17 cellular contexts compared by ENCODE assay signal in the genomic region with DNA sequence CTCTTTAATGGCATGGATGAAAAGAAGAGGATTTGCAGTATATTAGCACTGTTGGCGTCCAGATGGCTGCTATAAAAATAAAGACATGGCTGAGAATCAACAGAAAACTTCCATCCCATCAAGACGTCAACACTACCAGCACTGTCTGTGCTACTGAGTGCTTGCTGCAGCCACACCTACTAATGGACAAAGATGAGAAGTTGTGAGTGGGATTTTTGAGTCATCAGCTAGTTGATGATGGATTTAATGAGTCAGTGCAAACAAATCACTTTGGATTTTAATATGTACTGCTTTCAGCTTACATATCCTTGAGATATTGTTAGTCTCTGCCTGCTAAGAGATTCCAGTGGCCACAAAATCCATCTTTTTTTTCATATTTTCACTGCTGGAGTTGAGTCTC.
A peak's percentile ranks its signal among the peaks of the same experiment; 100 is the strongest.
DNase-seq lines count a peak whose midpoint lies in the region; ATAC-seq and TF ChIP-seq lines count a peak whose summit lies in the region.
"Had no signal": no experiment of that assay in that cellular context is flagged by ENCODE, and none has a peak within 500 bp of the region (broad histone marks: within the 10 kb centered on the region; RNA-seq: fewer than 3 reads in every experiment).

No MANE protein-coding gene starts in this region.

- TF ChIP-seq CTCF in heart left ventricle (IDR thresholded peaks at IDR 0.05) (no peak), right atrium auricular region (IDR thresholded peaks at IDR 0.05) (no peak), astrocyte of the spinal cord (IDR thresholded peaks at IDR 0.05; ENCODE audit: low read depth, low read length) (no peak), hepatocyte (IDR thresholded peaks at IDR 0.05; ENCODE audit: poor library complexity) (no peak), ovary (IDR thresholded peaks at IDR 0.05) (no peak)

- intact Hi-C loops in heart left ventricle (cut with DNase I) = loop anchor here in 3 of 10 donors (5.0 to 10.0 kb wide), 2 partner anchors 240 to 852 kb away; a partner anchor contains a TSS
- intact Hi-C loops in ovary (cut with DNase I) = no loop called here

- no peak overlapping the region for H2AFZ ChIP-seq in hepatocyte

- H3K4me2 ChIP-seq in hepatocyte = no peak overlapping the region

- no peaks in the 10 kb centered on the region for H3K9me3 ChIP-seq in heart left ventricle
- H3K9me3 ChIP-seq in right atrium auricular region = no peaks in the 10 kb centered on the region
- no peaks in the 10 kb centered on the region for H3K9me3 ChIP-seq in hepatocyte (ENCODE audit: low read depth)
- H3K9me3 ChIP-seq in ovary = no peaks in the 10 kb centered on the region
- H3K9me3 ChIP-seq: gastrocnemius medialis, lower lobe of right lung had no signal

- in situ Hi-C loops in astrocyte of the spinal cord (cut with HindIII; ENCODE audit: low sequenced_read_pairs) = no loop called here

- H3K79me2 ChIP-seq in hepatocyte = no peaks in the 10 kb centered on the region

- no peaks in the 10 kb centered on the region for H4K20me1 ChIP-seq in hepatocyte (ENCODE audit: insufficient read depth, poor library complexity, severe bottlenecking)

- H3K4me3 ChIP-seq in heart left ventricle (no peak overlapping the region), right atrium auricular region (no peak overlapping the region), astrocyte of the spinal cord (ENCODE audit: low read depth, low read length) (no peak overlapping the region), hepatocyte (no peak overlapping the region), ovary (no peak overlapping the region)
- H3K4me3 ChIP-seq: cardiac muscle cell, gastrocnemius medialis, lower lobe of right lung had no signal

- H3K27ac ChIP-seq in heart left ventricle (peak overlapping the region in 2 of 12 donors; percentile 23 to 60), right atrium auricular region (peak overlapping the region in 1 of 2 donors; percentile 37), hepatocyte (no peak overlapping the region), ovary (no peak overlapping the region)
- H3K27ac ChIP-seq: cardiac muscle cell, gastrocnemius medialis, lower lobe of right lung had no signal

- no peaks in the 10 kb centered on the region for H3K36me3 ChIP-seq in heart left ventricle
- H3K36me3 ChIP-seq in right atrium auricular region = no peaks in the 10 kb centered on the region
- no peaks in the 10 kb centered on the region for H3K36me3 ChIP-seq in hepatocyte (replicated peaks; ENCODE audit: insufficient read depth, low read depth)
- H3K36me3 ChIP-seq in ovary = no peaks in the 10 kb centered on the region
- H3K36me3 ChIP-seq: cardiac muscle cell, gastrocnemius medialis, lower lobe of right lung had no signal

- WGBS in heart left ventricle, 4 donors = 65 to 88% (median 77%) methylated on average over 2 of the region's 2 CpGs
- WGBS in hepatocyte (ENCODE audit: low lambda C conversion rate, missing lambda C conversion rate) = 59% methylated on average over 2 of the region's 2 CpGs
- 67 to 76% (median 74%) methylated on average over 2 of the region's 2 CpGs for WGBS in ovary, 3 donors

- TF ChIP-seq POLR2A in heart left ventricle (IDR thresholded peaks at IDR 0.05) (no peak), ovary (IDR thresholded peaks at IDR 0.05) (no peak)

- no peaks in the 10 kb centered on the region for H3K9me2 ChIP-seq in hepatocyte (replicated peaks; ENCODE audit: insufficient read depth)

- H3K27me3 ChIP-seq in heart left ventricle = no peaks in the 10 kb centered on the region
- H3K27me3 ChIP-seq in right atrium auricular region = no peaks in the 10 kb centered on the region
- H3K27me3 ChIP-seq in hepatocyte = no peaks in the 10 kb centered on the region
- H3K27me3 ChIP-seq in ovary = no peaks in the 10 kb centered on the region
- H3K27me3 ChIP-seq: cardiac muscle cell, gastrocnemius medialis had no signal

- TF ChIP-seq EP300 in ovary (IDR thresholded peaks at IDR 0.05) = no peak

- DNase-seq in heart left ventricle (peak in 1 of 5 donors; percentile 30), right atrium auricular region (ENCODE audit: low spot score) (no peak), astrocyte of the spinal cord (ENCODE audit: low read depth, low spot score) (peak; percentile 78), hepatocyte (ENCODE audit: low spot score) (peak; percentile 33), ovary (no peak), hypothalamus (lab: John Stamatoyannopoulos, UW) (no peak)
- DNase-seq: activated B cell treated with CpG ODN at 0.5 μM for 24 hours; activated T-cell treated with anti-CD3 and anti-CD28 coated beads, Interleukin-2, amount 50 U/mL, for 72 hours; DMS79 treated with DMSO at 0.1 percent for 48 hours; gastrocnemius medialis; lower lobe of right lung; MM.1S; posterior cingulate gyrus; SHP77 treated with DMSO at 0.1 percent for 48 hours had no signal

- peaks cover 0 to 36% (median 14%) of the 10 kb centered on the region in 12 donors for H3K4me1 ChIP-seq in heart left ventricle
- peaks cover 0 to 17% of the 10 kb centered on the region in 2 donors for H3K4me1 ChIP-seq in right atrium auricular region
- no peaks in the 10 kb centered on the region for H3K4me1 ChIP-seq in hepatocyte (ENCODE audit: insufficient read depth)
- H3K4me1 ChIP-seq in ovary (ENCODE audit: insufficient read depth) = peaks cover 7% of the 10 kb centered on the region

- ATAC-seq in heart left ventricle = peak; percentile 45 to 78 (median 60)
- no peak for ATAC-seq in HG03520 (IDR thresholded peaks at IDR 0.05; ENCODE audit: unreplicated experiment)
- ATAC-seq in HG03135 (IDR thresholded peaks at IDR 0.05; ENCODE audit: unreplicated experiment) = no peak
- ATAC-seq: activated T-cell treated with anti-CD3 and anti-CD28 coated beads, Interleukin-2, amount 50 U/mL, for 72 hours; gastrocnemius medialis; lower lobe of right lung had no signal

Comparison
In these comparisons a context has a peak if more than half of its experiments do, and no peak if none do; other contexts are left out.
1. ATAC-seq: peak in heart left ventricle (4 of 4); none in HG03520 (single experiment) and HG03135 (single experiment).
2. DNase-seq: peak in astrocyte of the spinal cord (single experiment) and hepatocyte (single experiment); none in right atrium auricular region (single experiment), ovary (0 of 5) and hypothalamus (0 of 51).